In the genomic region with DNA sequence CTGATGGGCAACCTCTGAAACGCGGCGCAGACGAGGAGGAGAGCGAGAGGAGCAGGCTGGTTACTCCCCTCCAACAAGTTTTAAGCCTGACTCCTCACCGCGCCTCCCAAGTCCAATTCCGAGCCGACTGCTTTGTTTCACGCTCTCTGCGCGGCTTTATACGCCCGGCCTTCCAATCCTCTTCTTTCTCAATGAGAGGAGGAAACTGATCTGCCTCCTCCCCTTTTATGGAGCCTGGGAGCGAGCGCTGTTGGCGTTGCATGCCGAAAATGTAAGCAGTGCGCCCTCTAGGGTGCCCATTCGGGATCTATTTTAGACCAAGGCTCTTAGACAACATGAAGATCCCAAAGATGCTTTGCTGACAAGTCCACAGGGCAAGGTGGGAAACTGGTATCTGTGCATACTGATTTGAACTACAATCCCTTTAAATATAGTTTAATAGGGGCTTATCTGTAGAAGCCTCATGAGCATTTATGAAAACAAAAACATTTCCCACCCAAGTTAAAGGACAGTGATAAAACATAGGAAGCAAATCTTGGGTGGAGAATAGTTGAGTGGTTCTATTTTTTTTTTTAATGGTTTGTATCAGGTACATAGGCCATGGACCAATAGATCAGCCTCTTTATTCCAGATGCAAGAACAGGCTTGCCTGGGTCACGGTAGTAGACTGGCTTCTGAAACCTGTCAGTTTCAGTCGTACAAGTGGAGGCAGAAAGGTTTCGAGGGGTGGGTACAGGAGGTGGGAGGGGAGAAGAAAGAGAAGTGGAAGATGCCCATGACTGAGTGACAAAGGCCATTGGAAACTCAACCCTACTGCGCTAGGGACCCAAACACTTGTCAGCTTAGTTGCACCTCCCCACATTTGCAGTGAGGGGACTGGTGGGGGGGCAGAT, we compare ENCODE assay signal across 8 cellular contexts. TPM values are rescaled to one million over a fixed set of nuclear protein-coding genes. Genes with fewer than 3 reads are reported as not detected.
DNase-seq lines count a peak whose midpoint lies in the region; ATAC-seq and TF ChIP-seq lines count a peak whose summit lies in the region.

A gene with protein sequence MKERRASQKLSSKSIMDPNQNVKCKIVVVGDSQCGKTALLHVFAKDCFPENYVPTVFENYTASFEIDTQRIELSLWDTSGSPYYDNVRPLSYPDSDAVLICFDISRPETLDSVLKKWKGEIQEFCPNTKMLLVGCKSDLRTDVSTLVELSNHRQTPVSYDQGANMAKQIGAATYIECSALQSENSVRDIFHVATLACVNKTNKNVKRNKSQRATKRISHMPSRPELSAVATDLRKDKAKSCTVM (minus strand): TSS at position 131 of the 893 bp plus-strand sequence. CDS start 250 bp downstream, outside the sequence.

- ATAC-seq in GM19438 (IDR thresholded peaks at IDR 0.05; ENCODE audit: low read depth, unreplicated experiment): peak; percentile 78
- peak; percentile 80 for ATAC-seq in HG03565 (IDR thresholded peaks at IDR 0.05; ENCODE audit: unreplicated experiment)
- peak; percentile 90 for ATAC-seq in aorta (ENCODE audit: low FRiP score)

- peak within 1 kb of the TSS; percentile 95 for H3K4me3 ChIP-seq in osteoblast (ENCODE audit: insufficient read depth, low read length)
- peak within 1 kb of the TSS; percentile 45 to 79 for H3K4me3 ChIP-seq in aorta (ENCODE audit: low read length in 2 of 2)

- no peak within 1 kb of the TSS for H3K4me3 Mint-ChIP-seq in activated naive CD4-positive, alpha-beta T cell treated with anti-CD3 and anti-CD28 coated beads, Interleukin-2, amount 10 ng/mL, durations not matched to agents 7 days and 5 days

- H3K27me3 Mint-ChIP-seq in activated naive CD4-positive, alpha-beta T cell treated with anti-CD3 and anti-CD28 coated beads, Interleukin-2, amount 10 ng/mL, durations not matched to agents 7 days and 5 days: peaks cover 42% of the 10 kb centered on the region

- H4K20me1 ChIP-seq in osteoblast (ENCODE audit: insufficient read depth, low read length): peaks cover 40% of the 10 kb centered on the region

- peak; percentile 96 for TF ChIP-seq CTCF in osteoblast (IDR thresholded peaks at IDR 0.05; ENCODE audit: extremely low read depth, low read depth, low read length)

- peaks cover 9% of the 10 kb centered on the region for H3K4me1 Mint-ChIP-seq in activated naive CD4-positive, alpha-beta T cell treated with anti-CD3 and anti-CD28 coated beads, Interleukin-2, amount 10 ng/mL, durations not matched to agents 7 days and 5 days

- WGBS in aorta, 2 donors: 12 to 15% methylated on average over 24 of the region's 24 CpGs

- peak within 1 kb of the TSS; percentile 89 for H3K4me2 ChIP-seq in osteoblast (ENCODE audit: insufficient read depth, low read length)

- H3K36me3 ChIP-seq in osteoblast (ENCODE audit: insufficient read depth, low read length) (peaks cover 22% of the 10 kb centered on the region), aorta (ENCODE audit: control insufficient read depth in 1 of 2, insufficient read depth in 2 of 2, low read length in 1 of 2) (no peaks in the 10 kb centered on the region)

- no peaks in the 10 kb centered on the region for H3K9me3 Mint-ChIP-seq in activated naive CD4-positive, alpha-beta T cell treated with anti-CD3 and anti-CD28 coated beads, Interleukin-2, amount 10 ng/mL, durations not matched to agents 7 days and 5 days

- no peak within 1 kb of the TSS for H2AFZ ChIP-seq in osteoblast (ENCODE audit: low read length)

- H3K27ac ChIP-seq in osteoblast (ENCODE audit: low read depth, low read length) (peak within 1 kb of the TSS; percentile 99), aorta (ENCODE audit: low read depth in 1 of 2, low read length in 2 of 2) (peak within 1 kb of the TSS; percentile 64 to 89)

- peaks cover 1% of the 10 kb centered on the region for H3K36me3 Mint-ChIP-seq in activated naive CD4-positive, alpha-beta T cell treated with anti-CD3 and anti-CD28 coated beads, Interleukin-2, amount 10 ng/mL, durations not matched to agents 7 days and 5 days

- peaks cover 78% of the 10 kb centered on the region for H3K79me2 ChIP-seq in osteoblast (ENCODE audit: insufficient read depth, low read length)

- H3K27ac Mint-ChIP-seq in activated naive CD4-positive, alpha-beta T cell treated with anti-CD3 and anti-CD28 coated beads, Interleukin-2, amount 10 ng/mL, durations not matched to agents 7 days and 5 days: no peak within 1 kb of the TSS

- DNase-seq in DMS 273 (lab: John Stamatoyannopoulos, UW; ENCODE audit: unreplicated experiment) (peak; percentile 99), NCI-H524 treated with DMSO at 0.1 percent for 48 hours (lab: John Stamatoyannopoulos, UW) (peak; percentile 89), glomerular endothelial cell (ENCODE audit: extremely low read depth, low read depth, low spot score) (peak; percentile 99), osteoblast (ENCODE audit: insufficient read length, low spot score, missing footprints) (peak; percentile 96), aorta (peak; percentile 97 to 98)
- peak; percentile 63 for DNase-seq in activated naive CD4-positive, alpha-beta T cell treated with anti-CD3 and anti-CD28 coated beads, Interleukin-2, amount 10 ng/mL, durations not matched to agents 7 days and 5 days

- intact Hi-C loops in aorta (cut with DNase I): loop anchor here (2.0 to 10.0 kb wide), 10 partner anchors 65 to 891 kb away; no protein-coding TSS in a partner anchor

- no peaks in the 10 kb centered on the region for H3K9me3 ChIP-seq in osteoblast (ENCODE audit: low read depth, low read length)
- no peaks in the 10 kb centered on the region for H3K9me3 ChIP-seq in aorta (ENCODE audit: control insufficient read depth, low read length)

- H3K27me3 ChIP-seq in osteoblast (ENCODE audit: insufficient read depth, low read length) (no peaks in the 10 kb centered on the region), aorta (ENCODE audit: control insufficient read depth in 1 of 2, insufficient read depth in 2 of 2, low read length in 1 of 2) (no peaks in the 10 kb centered on the region)

- CTCF ChIA-PET in activated naive CD4-positive, alpha-beta T cell treated with anti-CD3 and anti-CD28 coated beads, Interleukin-2, amount 10 ng/mL, durations not matched to agents 7 days and 5 days (lab: Charles Lee): interaction anchor here (0.7 kb wide), 1 partner anchor 890 kb away, joined by 3 read pairs; no protein-coding TSS in a partner anchor

- peaks cover 38% of the 10 kb centered on the region for H3K4me1 ChIP-seq in osteoblast (ENCODE audit: insufficient read depth, low read length)
- H3K4me1 ChIP-seq in aorta (ENCODE audit: control insufficient read depth in 1 of 2, insufficient read depth in 2 of 2, low read length in 2 of 2): peaks cover 0 to 4% of the 10 kb centered on the region in 2 donors

RNA-seq across cellular contexts. Expression of the gene that starts here (rescaled TPM):
- total RNA-seq in glomerular endothelial cell (75.2 and 101 TPM in 2 replicates), osteoblast (241 and 298 TPM in 2 replicates), aorta (10 to 100 TPM; 24.9 to 67.0 TPM)
- polyA plus RNA-seq in aorta: 10 to 100 TPM; 16.8 to 17.4 TPM

Comparison
In these comparisons a context has a peak if more than half of its experiments do, and no peak if none do; other contexts are left out.
1. Peak in every context shown above with its lines: DNase-seq, ATAC-seq, H3K4me3 ChIP-seq and H3K27ac ChIP-seq.